15 cellular contexts compared by ENCODE assay signal in genomic region chr2:155583674-155584195, GRCh38.
DNase-seq lines count a peak whose midpoint lies in the region; ATAC-seq, FAIRE-seq and TF ChIP-seq lines count a peak whose summit lies in the region.
"Had no signal": no experiment of that assay in that cellular context is flagged by ENCODE, and none has a peak within 500 bp of the region (broad histone marks: within the 10 kb centered on the region; RNA-seq: fewer than 3 reads in every experiment).

No MANE protein-coding gene starts in this region.

- ATAC-seq in RWPE2 (ENCODE audit: low read depth) (no peak), K562 (no peak), aorta (ENCODE audit: low FRiP score) (peak; percentile 38), GM21619 (IDR thresholded peaks at IDR 0.05; ENCODE audit: unreplicated experiment) (no peak)
- ATAC-seq: A549, GM23338 had no signal

- H3K79me2 ChIP-seq in K562 (ENCODE audit: control insufficient read depth, insufficient read depth, low read length), result no peaks in the 10 kb centered on the region

- TF ChIP-seq POLR2A in K562 (conservative IDR thresholded peaks at IDR 0.05), result no peak

- H3K36me3 Mint-ChIP-seq in activated CD4-positive, alpha-beta T cell treated with anti-CD3 and anti-CD28 coated beads, Interleukin-2, amount 10 ng/mL, durations not matched to agents 24 days and 14 days (ENCODE audit: low read depth), result no peaks in the 10 kb centered on the region

- CTCF ChIA-PET in K562 (lab: Yijun Ruan, JAX; ENCODE audit: low intra/inter-chr PET ratio), result no interaction called here

- DNase-seq in RWPE2 (ENCODE audit: low spot score), result peak; percentile 22
- DNase-seq in K562 (ENCODE audit: extremely low read depth in 1 of 4, low spot score in 3 of 4), result peak in 1 of 4 experiments; percentile 20
- DNase-seq in posterior vena cava (ENCODE audit: low spot score), result peak; percentile 38
- DNase-seq in aorta, result no peak
- no peak for DNase-seq in activated CD4-positive, alpha-beta T cell treated with anti-CD3 and anti-CD28 coated beads, Interleukin-2, amount 10 ng/mL, durations not matched to agents 24 days and 14 days
- DNase-seq: AML-193, DMS 273 treated with DMSO at 0.1 percent for 48 hours, H7, IMR-90 had no signal

- no peak for TF ChIP-seq RAD21 in K562 (CRISPR knock-in tag; conservative IDR thresholded peaks at IDR 0.05 in 1 of 2, IDR thresholded peaks at IDR 0.05 in 1 of 2)

- no peak overlapping the region for H3K27ac Mint-ChIP-seq in activated CD4-positive, alpha-beta T cell treated with anti-CD3 and anti-CD28 coated beads, Interleukin-2, amount 10 ng/mL, durations not matched to agents 24 days and 14 days
- H3K27ac Mint-ChIP-seq: GM23338 had no signal

- TF ChIP-seq CTCF in RWPE2 (IDR thresholded peaks at IDR 0.05; ENCODE audit: poor library complexity, severe bottlenecking) (no peak), K562 (IDR thresholded peaks at IDR 0.05 in 2 of 3, conservative IDR thresholded peaks at IDR 0.05 in 1 of 3; ENCODE audit: insufficient read depth in 2 of 3, low read depth in 1 of 3, low read length in 3 of 3) (no peak)

- H3K9me1 ChIP-seq in K562 (ENCODE audit: control insufficient read depth, insufficient read depth, low read length), result no peaks in the 10 kb centered on the region

- no peak overlapping the region for H3K9ac ChIP-seq in K562 (ENCODE audit: insufficient read depth in 1 of 2, low read depth in 2 of 2, low read length in 2 of 2)
- H3K9ac ChIP-seq: BLaER1 had no signal

- no peak for TF ChIP-seq EP300 in K562 (IDR thresholded peaks at IDR 0.05; ENCODE audit: low read length)

- in situ Hi-C loops in K562 (cut with MboI), result no loop called here

- H3K4me2 ChIP-seq in K562 (ENCODE audit: insufficient read depth, low read length), result no peak overlapping the region
- H3K4me2 ChIP-seq: A549, BLaER1, GM23338 had no signal

- H3K4me3 Mint-ChIP-seq in activated CD4-positive, alpha-beta T cell treated with anti-CD3 and anti-CD28 coated beads, Interleukin-2, amount 10 ng/mL, durations not matched to agents 24 days and 14 days, result no peak overlapping the region
- H3K4me3 Mint-ChIP-seq: GM23338 had no signal

- no peak for FAIRE-seq in K562 (lab: Jason Lieb, UNC)
- FAIRE-seq: A549, GM18507 had no signal

- H3K4me1 ChIP-seq in RWPE2 (ENCODE audit: insufficient read depth, poor library complexity, severe bottlenecking) (no peaks in the 10 kb centered on the region), K562 (replicated peaks in 1 of 2; ENCODE audit: control insufficient read depth in 2 of 2, insufficient read depth in 2 of 2, low read length in 2 of 2) (no peaks in the 10 kb centered on the region), aorta (ENCODE audit: control insufficient read depth in 1 of 2, insufficient read depth in 2 of 2, low read length in 2 of 2) (no peaks in the 10 kb centered on the region)
- H3K4me1 ChIP-seq: A549, BLaER1 had no signal

- POLR2A ChIA-PET in K562 (lab: Yijun Ruan, JAX), result no interaction called here

- WGBS in K562 (ENCODE audit: insufficient coverage, low coverage, missing lambda C conversion rate), result 9% methylated on average over 2 of the region's 2 CpGs
- 55 to 68% methylated on average over 2 of the region's 2 CpGs for WGBS in aorta, 2 donors

- no peaks in the 10 kb centered on the region for H3K4me1 Mint-ChIP-seq in activated CD4-positive, alpha-beta T cell treated with anti-CD3 and anti-CD28 coated beads, Interleukin-2, amount 10 ng/mL, durations not matched to agents 24 days and 14 days
- H3K4me1 Mint-ChIP-seq: GM23338 had no signal

- H3K9me3 Mint-ChIP-seq in activated CD4-positive, alpha-beta T cell treated with anti-CD3 and anti-CD28 coated beads, Interleukin-2, amount 10 ng/mL, durations not matched to agents 24 days and 14 days, result no peaks in the 10 kb centered on the region

- no peaks in the 10 kb centered on the region for H3K27me3 Mint-ChIP-seq in activated CD4-positive, alpha-beta T cell treated with anti-CD3 and anti-CD28 coated beads, Interleukin-2, amount 10 ng/mL, durations not matched to agents 24 days and 14 days

- H3K4me3 ChIP-seq in RWPE2 (ENCODE audit: severe bottlenecking), result no peak overlapping the region
- no peak overlapping the region for H3K4me3 ChIP-seq in K562
- no peak overlapping the region for H3K4me3 ChIP-seq in aorta (ENCODE audit: low read length in 2 of 2)
- H3K4me3 ChIP-seq: A549, BLaER1, GM23338 had no signal

- H3K27me3 ChIP-seq in RWPE2 (ENCODE audit: insufficient read depth, poor library complexity, severe bottlenecking) (no peaks in the 10 kb centered on the region), K562 (ENCODE audit: control insufficient read depth in 2 of 2, insufficient read depth in 2 of 2, low read length in 2 of 2) (no peaks in the 10 kb centered on the region), aorta (ENCODE audit: control insufficient read depth in 1 of 2, insufficient read depth in 2 of 2, low read length in 1 of 2) (no peaks in the 10 kb centered on the region)
- H3K27me3 ChIP-seq: BLaER1 had no signal

- intact Hi-C loops in K562 (cut with micrococcal nuclease) (no loop called here), posterior vena cava (cut with DNase I) (no loop called here), aorta (cut with DNase I) (no loop called here)
- intact Hi-C loops in activated CD4-positive, alpha-beta T cell treated with anti-CD3 and anti-CD28 coated beads, Interleukin-2, amount 10 ng/mL, durations not matched to agents 24 days and 14 days (cut with micrococcal nuclease), result no loop called here

- no peak overlapping the region for H2AFZ ChIP-seq in K562 (ENCODE audit: low read depth, low read length)
- H2AFZ ChIP-seq: GM23338 had no signal

- H3K9me3 ChIP-seq in RWPE2 (ENCODE audit: severe bottlenecking), result no peaks in the 10 kb centered on the region
- H3K9me3 ChIP-seq in K562 (replicated peaks; ENCODE audit: control insufficient read depth, insufficient read depth, low read depth, low read length), result no peaks in the 10 kb centered on the region; the same call in 1 of the 2 replicates
- peaks cover 2% of the 10 kb centered on the region for H3K9me3 ChIP-seq in aorta (ENCODE audit: control insufficient read depth, low read length)
- H3K9me3 ChIP-seq: A549, BLaER1 had no signal

- H3K36me3 ChIP-seq in RWPE2 (ENCODE audit: low read depth) (no peaks in the 10 kb centered on the region), K562 (ENCODE audit: control insufficient read depth, insufficient read depth, low read length) (no peaks in the 10 kb centered on the region), aorta (ENCODE audit: control insufficient read depth in 1 of 2, insufficient read depth in 2 of 2, low read length in 1 of 2) (no peaks in the 10 kb centered on the region)
- H3K36me3 ChIP-seq: BLaER1 had no signal

- H4K20me1 ChIP-seq in K562 (replicated peaks; ENCODE audit: control insufficient read depth, insufficient read depth, low read length), result no peaks in the 10 kb centered on the region
- H4K20me1 ChIP-seq: BLaER1 had no signal

- H3K27ac ChIP-seq in RWPE2 (ENCODE audit: poor library complexity, severe bottlenecking) (no peak overlapping the region), K562 (ENCODE audit: extremely low read depth, low read depth, low read length) (no peak overlapping the region), aorta (ENCODE audit: low read depth in 1 of 2, low read length in 2 of 2) (no peak overlapping the region)
- H3K27ac ChIP-seq: A549, BLaER1, HL-60 had no signal

- BruUV-seq in K562 (replicated peaks; lab: Mats Ljungman, UMichigan), result no TSS peak

TF ChIP-seq in K562, 482 proteins besides CTCF, POLR2A, EP300 and RAD21:
- peak; percentile 69 for TF ChIP-seq NFIC (IDR thresholded peaks at IDR 0.05)
- TF ChIP-seq DEAF1 (CRISPR knock-in tag; IDR thresholded peaks at IDR 0.05), result no peak

Comparison
In these comparisons a context has a peak if more than half of its experiments do, and no peak if none do; other contexts are left out.
1. DNase-seq: peak in RWPE2 (single experiment) and posterior vena cava (single experiment); none in aorta (0 of 2) and activated CD4-positive, alpha-beta T cell treated with anti-CD3 and anti-CD28 coated beads, Interleukin-2, amount 10 ng/mL, durations not matched to agents 24 days and 14 days (single experiment).